In the genomic region with DNA sequence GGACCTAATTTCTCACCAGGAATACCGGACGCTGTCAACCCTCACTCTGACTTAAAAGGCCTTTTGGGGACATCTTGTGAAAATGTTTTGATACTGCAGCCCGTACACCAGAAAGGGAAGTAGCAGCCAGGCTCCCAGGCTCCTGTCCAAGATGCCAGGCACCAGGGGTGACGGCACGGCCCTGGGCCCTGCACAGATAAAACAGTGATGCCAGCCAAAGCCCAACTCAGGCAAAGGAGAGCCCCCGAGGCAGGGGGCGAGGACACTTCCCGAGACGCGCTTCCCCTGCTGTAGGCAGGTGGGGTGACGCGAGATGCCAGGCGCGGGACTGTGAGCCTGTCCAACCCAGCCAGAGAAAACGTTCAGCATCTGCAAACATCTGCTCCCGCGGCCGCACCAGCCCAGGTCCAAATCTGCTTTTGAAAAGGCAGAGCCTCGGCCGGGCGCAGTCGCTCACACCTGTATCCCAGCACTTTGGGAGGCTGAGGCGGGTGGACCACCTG, we compare ENCODE assay signal across 8 cellular contexts. TPM values are rescaled to one million over a fixed set of nuclear protein-coding genes. Genes with fewer than 3 reads are reported as not detected.
DNase-seq lines count a peak whose midpoint lies in the region; ATAC-seq and TF ChIP-seq lines count a peak whose summit lies in the region.

No MANE protein-coding gene starts in this region.

- no peak overlapping the region for H3K4me2 ChIP-seq in Karpas-422 (ENCODE audit: low read depth, low read length, poor library complexity, severe bottlenecking)

- H3K27me3 ChIP-seq in Karpas-422 (ENCODE audit: low read length), result no peaks in the 10 kb centered on the region

- H3K4me1 Mint-ChIP-seq in immature natural killer cell (no peaks in the 10 kb centered on the region), T-helper 17 cell (no peaks in the 10 kb centered on the region)

- H3K79me2 ChIP-seq in Karpas-422 (ENCODE audit: low read length), result no peaks in the 10 kb centered on the region

- peak; percentile 79 for TF ChIP-seq CTCF in VCaP (conservative IDR thresholded peaks at IDR 0.05)

- no peaks in the 10 kb centered on the region for H3K9me2 ChIP-seq in Karpas-422 (replicated peaks; ENCODE audit: insufficient read depth, low read length)

- H3K27ac ChIP-seq in Karpas-422 (ENCODE audit: low read length) (no peak overlapping the region), VCaP (0 out of 2 replicates have a peak overlapping the region, but pooled peaks have one; percentile 7)

- no peak overlapping the region for H3K4me3 Mint-ChIP-seq in immature natural killer cell
- H3K4me3 Mint-ChIP-seq in T-helper 17 cell, result no peak overlapping the region

- no peak for ATAC-seq in GM18517 (IDR thresholded peaks at IDR 0.05; ENCODE audit: unreplicated experiment)
- ATAC-seq in T-helper 17 cell, result no peak

- no peaks in the 10 kb centered on the region for H4K20me1 ChIP-seq in Karpas-422 (ENCODE audit: insufficient read depth, low read depth, low read length)

- DNase-seq in AG20443 (ENCODE audit: low spot score) (peak; percentile 48), Karpas-422 (peak; percentile 66), kidney glomerular epithelial cell (lab: John Stamatoyannopoulos, UW) (peak; percentile 14), GM19238 (ENCODE audit: insufficient read length, low spot score) (no peak), immature natural killer cell (no peak), T-helper 17 cell (no peak)

- H3K9me3 ChIP-seq in Karpas-422 (ENCODE audit: low read length) (no peaks in the 10 kb centered on the region), T-helper 17 cell (ENCODE audit: control insufficient read depth, low read length, poor library complexity, severe bottlenecking) (no peaks in the 10 kb centered on the region)

- H3K36me3 Mint-ChIP-seq in immature natural killer cell, result no peaks in the 10 kb centered on the region
- no peaks in the 10 kb centered on the region for H3K36me3 Mint-ChIP-seq in T-helper 17 cell (ENCODE audit: low read depth)

- H3K27ac Mint-ChIP-seq in immature natural killer cell (no peak overlapping the region), T-helper 17 cell (no peak overlapping the region)

- H3K9ac ChIP-seq in Karpas-422 (ENCODE audit: low read length), result no peak overlapping the region

- no peaks in the 10 kb centered on the region for H3K9me3 Mint-ChIP-seq in immature natural killer cell

- peaks cover 6% of the 10 kb centered on the region for H3K4me1 ChIP-seq in Karpas-422 (ENCODE audit: low read length)

- H3K27me3 Mint-ChIP-seq in immature natural killer cell (ENCODE audit: low read depth in 3 of 3), result peaks cover 0 to 2% (median 0%) of the 10 kb centered on the region in 3 donors
- H3K27me3 Mint-ChIP-seq in T-helper 17 cell, result no peaks in the 10 kb centered on the region

- no peak overlapping the region for H2AFZ ChIP-seq in Karpas-422 (ENCODE audit: low read length)

- H3K4me3 ChIP-seq in Karpas-422 (ENCODE audit: low read length), result no peak overlapping the region

- H3K36me3 ChIP-seq in Karpas-422 (ENCODE audit: insufficient read depth, low read length), result no peaks in the 10 kb centered on the region

RNA-seq across cellular contexts. Expression of gene ZFAND2A, which starts 15.7 kb away (rescaled TPM):
- total RNA-seq in Karpas-422 (2014; rRNA removed; shearing (Covaris generic); ENCODE audit: low replicate concordance), result 5.2 and 11.5 TPM in 2 replicates
- 100 to 1,000 TPM in 2 of 3 donors, 10 to 100 TPM in 1; 68.0 to 134 (median 114) TPM for polyA plus RNA-seq in immature natural killer cell
- 10 to 100 TPM; 73.6 to 87.8 TPM for total RNA-seq in T-helper 17 cell

RNA-seq across cellular contexts. Expression of gene GPER1, which starts 56.4 kb away (rescaled TPM):
- not detected in 2 replicates for total RNA-seq in Karpas-422 (2014; rRNA removed; shearing (Covaris generic); ENCODE audit: low replicate concordance)
- under 1 TPM in 2 of 3 donors, not detected in 1; 0.14 to 0.31 TPM for polyA plus RNA-seq in immature natural killer cell
- under 1 TPM in 1 of 2 donors, not detected in 1; 0.25 TPM for total RNA-seq in T-helper 17 cell

Comparison
In these comparisons a context has a peak if more than half of its experiments do, and no peak if none do; other contexts are left out.
1. DNase-seq: peak in AG20443 (single experiment), Karpas-422 (single experiment) and kidney glomerular epithelial cell (single experiment); none in GM19238 (single experiment), immature natural killer cell (0 of 3) and T-helper 17 cell (0 of 3).